ENCODE assay signal across 24 cellular contexts in genomic region chr20:62275263-62275619, GRCh38. TPM values are rescaled to one million over a fixed set of nuclear protein-coding genes. Genes with fewer than 3 reads are reported as not detected.
DNase-seq lines count a peak whose midpoint lies in the region; ATAC-seq and TF ChIP-seq lines count a peak whose summit lies in the region.
"Had no signal": no experiment of that assay in that cellular context is flagged by ENCODE, and none has a peak within 500 bp of the region (broad histone marks: within the 10 kb centered on the region; RNA-seq: fewer than 3 reads in every experiment).

No MANE protein-coding gene starts in this region.

- H2AFZ ChIP-seq in osteoblast (ENCODE audit: low read length) (no peak overlapping the region), MM.1S (ENCODE audit: low read length) (no peak overlapping the region)
- H2AFZ ChIP-seq: GM23248 had no signal

- peak; percentile 9 for DNase-seq in Right ventricle myocardium superior
- DNase-seq in left ventricle myocardium superior = no peak
- peak; percentile 23 for DNase-seq in osteoblast (ENCODE audit: insufficient read length, low spot score, missing footprints)
- no peak for DNase-seq in MM.1S
- DNase-seq in COLO829 (ENCODE audit: low spot score) = no peak
- DNase-seq: AML-193; Caco-2; CD4-positive, alpha-beta T cell; DMS 273 treated with DMSO at 0.1 percent for 48 hours; GM23248; KG1; NCI-H2171; NCI-H524; NCI-H82; PC-3; SHP77 had no signal

- intact Hi-C loops in Right ventricle myocardium superior (cut with DNase I) = no loop called here
- intact Hi-C loops in left ventricle myocardium superior (cut with micrococcal nuclease) = no loop called here

- H3K9me2 ChIP-seq in MM.1S (replicated peaks; ENCODE audit: insufficient read depth, low read length) = no peaks in the 10 kb centered on the region

- no peaks in the 10 kb centered on the region for H3F3A ChIP-seq in MM.1S (ENCODE audit: insufficient read depth, low read length)

- H3K27me3 ChIP-seq in osteoblast (ENCODE audit: insufficient read depth, low read length) (no peaks in the 10 kb centered on the region), MM.1S (replicated peaks; ENCODE audit: insufficient read depth, low read length) (no peaks in the 10 kb centered on the region)

- H3K27ac ChIP-seq in VCaP = peak overlapping the region; percentile 59
- no peak overlapping the region for H3K27ac ChIP-seq in osteoblast (ENCODE audit: low read depth, low read length)
- no peak overlapping the region for H3K27ac ChIP-seq in MM.1S (ENCODE audit: low read length)
- H3K27ac ChIP-seq: GM23248 had no signal

- H4K20me1 ChIP-seq in osteoblast (ENCODE audit: insufficient read depth, low read length) = peaks cover 14% of the 10 kb centered on the region
- no peaks in the 10 kb centered on the region for H4K20me1 ChIP-seq in MM.1S (ENCODE audit: insufficient read depth, low read length)

- no peaks in the 10 kb centered on the region for H3K79me2 ChIP-seq in osteoblast (ENCODE audit: insufficient read depth, low read length)
- H3K79me2 ChIP-seq in MM.1S (ENCODE audit: low read length) = no peaks in the 10 kb centered on the region

- H3K4me2 ChIP-seq in osteoblast (ENCODE audit: insufficient read depth, low read length) = no peak overlapping the region
- H3K4me2 ChIP-seq in MM.1S (ENCODE audit: low read depth, low read length) = no peak overlapping the region

- no peak for ATAC-seq in Right ventricle myocardium superior (ENCODE audit: poor library complexity)
- ATAC-seq in left ventricle myocardium superior = no peak
- no peak for ATAC-seq in GM18870 (IDR thresholded peaks at IDR 0.05; ENCODE audit: unreplicated experiment)
- no peak for ATAC-seq in GM18868 (IDR thresholded peaks at IDR 0.05; ENCODE audit: unreplicated experiment)
- ATAC-seq: GM12878 had no signal

- no peak overlapping the region for H3K9ac ChIP-seq in MM.1S (ENCODE audit: low read length)
- H3K9ac ChIP-seq: GM23248 had no signal

- H3K4me3 ChIP-seq in osteoblast (ENCODE audit: insufficient read depth, low read length) = no peak overlapping the region
- H3K4me3 ChIP-seq in MM.1S (ENCODE audit: low read length) = no peak overlapping the region
- H3K4me3 ChIP-seq: GM12878, GM23248, HAP-1 had no signal

- TF ChIP-seq CTCF in VCaP (conservative IDR thresholded peaks at IDR 0.05) (no peak), osteoblast (IDR thresholded peaks at IDR 0.05; ENCODE audit: extremely low read depth, low read depth, low read length) (no peak), MM.1S (IDR thresholded peaks at IDR 0.05; ENCODE audit: low read length) (no peak)

- H3K36me3 ChIP-seq in osteoblast (ENCODE audit: insufficient read depth, low read length) = peaks cover 29% of the 10 kb centered on the region
- H3K36me3 ChIP-seq in MM.1S (replicated peaks; ENCODE audit: insufficient read depth, low read length) = no peaks in the 10 kb centered on the region

- no peaks in the 10 kb centered on the region for H3K4me1 ChIP-seq in osteoblast (ENCODE audit: insufficient read depth, low read length)
- no peaks in the 10 kb centered on the region for H3K4me1 ChIP-seq in MM.1S (ENCODE audit: low read length)
- H3K4me1 ChIP-seq: Caco-2, HAP-1 had no signal

- H3K9me3 ChIP-seq in osteoblast (ENCODE audit: low read depth, low read length) = no peaks in the 10 kb centered on the region
- no peaks in the 10 kb centered on the region for H3K9me3 ChIP-seq in MM.1S (replicated peaks; ENCODE audit: insufficient read depth, low read length)
- H3K9me3 ChIP-seq: Caco-2, HAP-1 had no signal

RNA-seq across cellular contexts. Expression of gene ADRM1, which starts 27.6 kb away (rescaled TPM):
- total RNA-seq in Right ventricle myocardium superior (68.5 TPM), left ventricle myocardium superior (75.5 TPM), osteoblast (93.1 and 103 TPM in 2 replicates)

RNA-seq across cellular contexts. Expression of gene OSBPL2, which starts 36.9 kb away (rescaled TPM):
- total RNA-seq in Right ventricle myocardium superior (52.3 TPM), left ventricle myocardium superior (60.0 TPM), osteoblast (35.8 and 39.8 TPM in 2 replicates)

RNA-seq across cellular contexts. Expression of gene HRH3, which starts 55.2 kb away (rescaled TPM):
- total RNA-seq in Right ventricle myocardium superior (not detected), left ventricle myocardium superior (not detected), osteoblast (not detected in 2 replicates)
- total RNA-seq: A172; Caco-2; CD4-positive, alpha-beta T cell; GM12878; GM23248; HT1080; PC-3; RPMI7951 had no signal

Comparison
In these comparisons a context has a peak if more than half of its experiments do, and no peak if none do; other contexts are left out.
1. DNase-seq: peak in Right ventricle myocardium superior (single experiment) and osteoblast (single experiment); none in left ventricle myocardium superior (single experiment), MM.1S (single experiment) and COLO829 (single experiment).